8 cellular contexts compared by ENCODE assay signal in genomic region chr12:105279460-105280056, GRCh38. TPM values are rescaled to one million over a fixed set of nuclear protein-coding genes. Genes with fewer than 3 reads are reported as not detected.
DNase-seq lines count a peak whose midpoint lies in the region; ATAC-seq and TF ChIP-seq lines count a peak whose summit lies in the region.

No MANE protein-coding gene starts in this region.

- CTCF ChIA-PET in HCT116 (lab: Charles Lee) = interaction anchor here (0.9 kb wide), 1 partner anchor 105 kb away, joined by 3 read pairs; no protein-coding TSS in a partner anchor

- H3K9me2 ChIP-seq in HCT116 (ENCODE audit: insufficient read depth) = 0 out of 2 replicates have a peak, but pooled peaks cover 2% of the 10 kb centered on the region

- no peak overlapping the region for H3K4me3 Mint-ChIP-seq in CD4-positive, CD25-positive, alpha-beta regulatory T cell
- H3K4me3 Mint-ChIP-seq in central memory CD8-positive, alpha-beta T cell = no peak overlapping the region
- no peak overlapping the region for H3K4me3 Mint-ChIP-seq in stimulated activated naive CD8-positive, alpha-beta T cell treated with anti-CD3 and anti-CD28 coated beads, Interleukin-15, amount 100 ng/mL, for 72 hours

- intact Hi-C loops in HCT116 (cut with micrococcal nuclease) = loop anchor here (1.0 kb wide), 1 partner anchor 104 kb away; no protein-coding TSS in a partner anchor

- no peak overlapping the region for H2AFZ ChIP-seq in HCT116 (ENCODE audit: low read depth, low read length, poor library complexity, severe bottlenecking)

- H3K27me3 Mint-ChIP-seq in CD4-positive, CD25-positive, alpha-beta regulatory T cell = peaks cover 23% of the 10 kb centered on the region
- peaks cover 15% of the 10 kb centered on the region for H3K27me3 Mint-ChIP-seq in central memory CD8-positive, alpha-beta T cell
- peaks cover 15% of the 10 kb centered on the region for H3K27me3 Mint-ChIP-seq in stimulated activated naive CD8-positive, alpha-beta T cell treated with anti-CD3 and anti-CD28 coated beads, Interleukin-15, amount 100 ng/mL, for 72 hours

- no peak for TF ChIP-seq POLR2A in HCT116 (IDR thresholded peaks at IDR 0.05; ENCODE audit: borderline replicate concordance, extremely low read depth, insufficient read depth, insufficient read length)

- no peak overlapping the region for H3K27ac ChIP-seq in CD4-positive, CD25-positive, alpha-beta regulatory T cell (ENCODE audit: insufficient read depth, low read length, poor library complexity, severe bottlenecking)
- no peak overlapping the region for H3K27ac ChIP-seq in HCT116 (ENCODE audit: low read depth, low read length)

- no peaks in the 10 kb centered on the region for H3K36me3 ChIP-seq in CD4-positive, CD25-positive, alpha-beta regulatory T cell (ENCODE audit: control insufficient read depth, insufficient read depth, low read length)
- H3K36me3 ChIP-seq in HCT116 (ENCODE audit: control insufficient read depth in 1 of 2, insufficient read depth in 2 of 2, low read length in 2 of 2) = no peaks in the 10 kb centered on the region

- H3K27me3 ChIP-seq in CD4-positive, CD25-positive, alpha-beta regulatory T cell (ENCODE audit: control insufficient read depth, insufficient read depth, low read length) = peaks cover 16% of the 10 kb centered on the region
- no peaks in the 10 kb centered on the region for H3K27me3 ChIP-seq in HCT116 (ENCODE audit: insufficient read depth, low read length)

- RAD21 ChIA-PET in HCT116 (lab: Charles Lee; ENCODE audit: low non-redundant PET in 1 of 2, low total read pairs in 2 of 2, uncharacterized antibody in 2 of 2, unreplicated experiment in 2 of 2) = no interaction called here

- H3K4me1 Mint-ChIP-seq in CD4-positive, CD25-positive, alpha-beta regulatory T cell = peaks cover 0 to 3% (median 0%) of the 10 kb centered on the region in 4 donors
- no peaks in the 10 kb centered on the region for H3K4me1 Mint-ChIP-seq in central memory CD8-positive, alpha-beta T cell
- H3K4me1 Mint-ChIP-seq in stimulated activated naive CD8-positive, alpha-beta T cell treated with anti-CD3 and anti-CD28 coated beads, Interleukin-15, amount 100 ng/mL, for 72 hours = no peaks in the 10 kb centered on the region

- no peak overlapping the region for H3K27ac Mint-ChIP-seq in CD4-positive, CD25-positive, alpha-beta regulatory T cell
- no peak overlapping the region for H3K27ac Mint-ChIP-seq in central memory CD8-positive, alpha-beta T cell (ENCODE audit: low read depth)
- H3K27ac Mint-ChIP-seq in stimulated activated naive CD8-positive, alpha-beta T cell treated with anti-CD3 and anti-CD28 coated beads, Interleukin-15, amount 100 ng/mL, for 72 hours = no peak overlapping the region

- no TSS peak for BruUV-seq in HCT116 (replicated peaks; lab: Mats Ljungman, UMichigan)

- no peaks in the 10 kb centered on the region for H3K9me3 ChIP-seq in CD4-positive, CD25-positive, alpha-beta regulatory T cell (ENCODE audit: control insufficient read depth in 2 of 2, low read length in 2 of 2)
- H3K9me3 ChIP-seq in HCT116 (ENCODE audit: control insufficient read depth in 1 of 2, insufficient read depth in 1 of 2, low read depth in 1 of 2, low read length in 2 of 2) = no peaks in the 10 kb centered on the region

- H3K79me2 ChIP-seq in HCT116 (ENCODE audit: insufficient read depth, low read length) = no peaks in the 10 kb centered on the region

- H3K9me3 Mint-ChIP-seq in CD4-positive, CD25-positive, alpha-beta regulatory T cell = peaks cover 0 to 5% (median 0%) of the 10 kb centered on the region in 7 donors
- H3K9me3 Mint-ChIP-seq in central memory CD8-positive, alpha-beta T cell = no peaks in the 10 kb centered on the region
- no peaks in the 10 kb centered on the region for H3K9me3 Mint-ChIP-seq in stimulated activated naive CD8-positive, alpha-beta T cell treated with anti-CD3 and anti-CD28 coated beads, Interleukin-15, amount 100 ng/mL, for 72 hours

- peak; percentile 3 to 71 (median 24) for DNase-seq in CD4-positive, CD25-positive, alpha-beta regulatory T cell
- DNase-seq in HCT116 (ENCODE audit: low read depth, low spot score) = peak; percentile 26
- peak in 3 of 5 experiments; percentile 8 to 69 (median 12) for DNase-seq in T-helper 2 cell
- peak in 1 of 2 donors; percentile 16 for DNase-seq in central memory CD8-positive, alpha-beta T cell (ENCODE audit: low spot score in 2 of 2)
- DNase-seq in medulla oblongata (ENCODE audit: extremely low spot score) = peak; percentile 33
- peak; percentile 20 to 45 for DNase-seq in stimulated activated naive CD8-positive, alpha-beta T cell treated with anti-CD3 and anti-CD28 coated beads, Interleukin-15, amount 100 ng/mL, for 72 hours

- H3K4me3 ChIP-seq in CD4-positive, CD25-positive, alpha-beta regulatory T cell (ENCODE audit: low read depth, low read length) = no peak overlapping the region
- no peak overlapping the region for H3K4me3 ChIP-seq in HCT116 (replicated peaks in 1 of 2; ENCODE audit: low read depth in 1 of 2, low read length in 2 of 2)

- H3K9ac ChIP-seq in HCT116 (ENCODE audit: low read length) = no peak overlapping the region

- POLR2A ChIA-PET in HCT116 (lab: Charles Lee) = no interaction called here

- peak; percentile 64 to 89 (median 73) for TF ChIP-seq CTCF in HCT116 (IDR thresholded peaks at IDR 0.05 in 2 of 3, conservative IDR thresholded peaks at IDR 0.05 in 1 of 3; ENCODE audit: borderline replicate concordance in 1 of 3, insufficient read depth in 1 of 3, low read depth in 2 of 3, low read length in 2 of 3)

- no peaks in the 10 kb centered on the region for H3K36me3 Mint-ChIP-seq in CD4-positive, CD25-positive, alpha-beta regulatory T cell
- no peaks in the 10 kb centered on the region for H3K36me3 Mint-ChIP-seq in central memory CD8-positive, alpha-beta T cell (ENCODE audit: insufficient read depth)

- ATAC-seq in CD4-positive, CD25-positive, alpha-beta regulatory T cell (ENCODE audit: low read depth in 2 of 2) = no peak
- ATAC-seq in HCT116 = peak; percentile 89
- ATAC-seq in central memory CD8-positive, alpha-beta T cell (replicated peaks; ENCODE audit: extremely low read depth, poor library complexity, severe bottlenecking) = peak; percentile 58
- peak; percentile 86 for ATAC-seq in stimulated activated naive CD8-positive, alpha-beta T cell treated with anti-CD3 and anti-CD28 coated beads, Interleukin-15, amount 100 ng/mL, for 72 hours
- ATAC-seq in GM19324 (IDR thresholded peaks at IDR 0.05; ENCODE audit: low FRiP score, unreplicated experiment) = no peak
- no peak for ATAC-seq in GM18870 (IDR thresholded peaks at IDR 0.05; ENCODE audit: unreplicated experiment)

- H4K20me1 ChIP-seq in HCT116 (ENCODE audit: insufficient read depth) = no peaks in the 10 kb centered on the region

- no peak overlapping the region for H3K4me2 ChIP-seq in HCT116 (ENCODE audit: low read length)

- H3K4me1 ChIP-seq in CD4-positive, CD25-positive, alpha-beta regulatory T cell (ENCODE audit: control insufficient read depth, insufficient read depth, low read length, poor library complexity, severe bottlenecking) = no peaks in the 10 kb centered on the region
- H3K4me1 ChIP-seq in HCT116 (ENCODE audit: control insufficient read depth in 1 of 2, insufficient read depth in 2 of 2, low read length in 2 of 2) = no peaks in the 10 kb centered on the region

- peak; percentile 67 for TF ChIP-seq RAD21 in HCT116 (IDR thresholded peaks at IDR 0.05; ENCODE audit: low read depth)

TF ChIP-seq in HCT116, 20 proteins besides CTCF, POLR2A, EP300 and RAD21:
- TF ChIP-seq YY1 (IDR thresholded peaks at IDR 0.05; ENCODE audit: extremely low read depth, insufficient replicate concordance, low read depth, low read length) (no peak), ATF3 (IDR thresholded peaks at IDR 0.05) (no peak), POLR2AphosphoS5 (IDR thresholded peaks at IDR 0.05; ENCODE audit: low read depth, low read length) (no peak), SIN3A (IDR thresholded peaks at IDR 0.05; ENCODE audit: low read depth) (no peak)

RNA-seq across cellular contexts. Expression of gene APPL2, which starts 43.6 kb away (rescaled TPM):
- total RNA-seq in CD4-positive, CD25-positive, alpha-beta regulatory T cell = 58.3 TPM
- polyA plus RNA-seq in CD4-positive, CD25-positive, alpha-beta regulatory T cell = 10 to 100 TPM; 11.4 to 16.6 (median 13.8) TPM
- total RNA-seq in HCT116 (2021; ENCODE audit: unreplicated experiment) = 22.6 TPM
- polyA plus RNA-seq in HCT116 (2012) = 13.1 and 14.9 TPM in 2 replicates

RNA-seq across cellular contexts. Expression of gene C12orf75, which starts 50.9 kb away (rescaled TPM):
- total RNA-seq in CD4-positive, CD25-positive, alpha-beta regulatory T cell = 64.6 TPM
- 100 to 1,000 TPM in 1 of 4 donors, 10 to 100 TPM in 3; 53.0 to 184 (median 91.0) TPM for polyA plus RNA-seq in CD4-positive, CD25-positive, alpha-beta regulatory T cell
- total RNA-seq in HCT116 (2021; ENCODE audit: unreplicated experiment) = 81.0 TPM
- 31.4 and 49.4 TPM in 2 replicates for polyA plus RNA-seq in HCT116 (2012)

Comparison
In these comparisons a context has a peak if more than half of its experiments do, and no peak if none do; other contexts are left out.
1. ATAC-seq: peak in HCT116 (single experiment), central memory CD8-positive, alpha-beta T cell (single experiment) and stimulated activated naive CD8-positive, alpha-beta T cell treated with anti-CD3 and anti-CD28 coated beads, Interleukin-15, amount 100 ng/mL, for 72 hours (single experiment); none in CD4-positive, CD25-positive, alpha-beta regulatory T cell (0 of 2), GM19324 (single experiment) and GM18870 (single experiment).